Comparison of ENCODE assay signal across 24 cellular contexts in the genomic region with DNA sequence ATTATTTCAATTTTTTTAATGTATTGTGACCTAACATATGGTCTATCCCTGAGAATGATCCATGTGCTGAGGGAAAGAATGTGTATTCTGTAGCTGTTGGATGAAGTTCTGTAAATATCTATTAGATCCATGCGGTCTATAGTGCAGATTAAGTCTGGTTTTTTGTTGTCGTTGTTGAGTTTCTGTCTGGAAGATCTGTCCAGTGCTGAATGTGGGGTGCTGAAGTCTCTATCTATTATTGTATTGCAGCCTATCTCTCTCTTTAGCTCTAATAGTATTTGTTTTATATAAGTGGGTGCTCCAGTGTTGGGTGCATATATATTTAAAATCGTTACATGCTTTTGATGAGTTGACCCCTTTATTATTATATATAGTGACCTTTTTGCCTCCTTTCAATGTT.
"Had no signal": no experiment of that assay in that cellular context is flagged by ENCODE, and none has a peak within 500 bp of the region (broad histone marks: within the 10 kb centered on the region; RNA-seq: fewer than 3 reads in every experiment).

No MANE protein-coding gene starts in this region.

- H3K4me1 ChIP-seq: colonic mucosa, esophagus muscularis mucosa, esophagus squamous epithelium, foreskin keratinocyte, gastrocnemius medialis, gastroesophageal sphincter, heart left ventricle, heart right ventricle had no signal

- DNase-seq: colonic mucosa; cortex of kidney; dermis blood vessel endothelial cell; dorsolateral prefrontal cortex; effector CD4-positive, alpha-beta T cell; effector CD8-positive, alpha-beta T cell; effector memory CD4-positive, alpha-beta T cell; effector memory CD8-positive, alpha-beta T cell; endodermal cell; erythroblast; esophagus squamous epithelium; foreskin fibroblast; foreskin keratinocyte; foreskin melanocyte; gastrocnemius medialis; glutamatergic neuron; head of caudate nucleus; heart left ventricle; heart right ventricle had no signal

- H3K27ac ChIP-seq: colonic mucosa, coronary artery, dorsolateral prefrontal cortex, epithelial cell of prostate, esophagus muscularis mucosa, esophagus squamous epithelium, foreskin keratinocyte, gastrocnemius medialis, gastroesophageal sphincter, heart left ventricle, heart right ventricle, hepatocyte had no signal

- H3K9me3 ChIP-seq: colonic mucosa, esophagus squamous epithelium, gastrocnemius medialis, gastroesophageal sphincter had no signal

- H3K36me3 ChIP-seq: colonic mucosa, esophagus muscularis mucosa, esophagus squamous epithelium, gastrocnemius medialis, gastroesophageal sphincter, heart left ventricle, heart right ventricle had no signal

- H3K4me3 ChIP-seq: colonic mucosa, coronary artery, dorsolateral prefrontal cortex, esophagus muscularis mucosa, esophagus squamous epithelium, gastrocnemius medialis, gastroesophageal sphincter, heart left ventricle, heart right ventricle, hepatocyte had no signal
